1 cellular context compared by ENCODE assay signal in genomic region chrX:71365876-71366673, GRCh38.
TF ChIP-seq lines count a peak whose summit lies in the region.

A gene with protein sequence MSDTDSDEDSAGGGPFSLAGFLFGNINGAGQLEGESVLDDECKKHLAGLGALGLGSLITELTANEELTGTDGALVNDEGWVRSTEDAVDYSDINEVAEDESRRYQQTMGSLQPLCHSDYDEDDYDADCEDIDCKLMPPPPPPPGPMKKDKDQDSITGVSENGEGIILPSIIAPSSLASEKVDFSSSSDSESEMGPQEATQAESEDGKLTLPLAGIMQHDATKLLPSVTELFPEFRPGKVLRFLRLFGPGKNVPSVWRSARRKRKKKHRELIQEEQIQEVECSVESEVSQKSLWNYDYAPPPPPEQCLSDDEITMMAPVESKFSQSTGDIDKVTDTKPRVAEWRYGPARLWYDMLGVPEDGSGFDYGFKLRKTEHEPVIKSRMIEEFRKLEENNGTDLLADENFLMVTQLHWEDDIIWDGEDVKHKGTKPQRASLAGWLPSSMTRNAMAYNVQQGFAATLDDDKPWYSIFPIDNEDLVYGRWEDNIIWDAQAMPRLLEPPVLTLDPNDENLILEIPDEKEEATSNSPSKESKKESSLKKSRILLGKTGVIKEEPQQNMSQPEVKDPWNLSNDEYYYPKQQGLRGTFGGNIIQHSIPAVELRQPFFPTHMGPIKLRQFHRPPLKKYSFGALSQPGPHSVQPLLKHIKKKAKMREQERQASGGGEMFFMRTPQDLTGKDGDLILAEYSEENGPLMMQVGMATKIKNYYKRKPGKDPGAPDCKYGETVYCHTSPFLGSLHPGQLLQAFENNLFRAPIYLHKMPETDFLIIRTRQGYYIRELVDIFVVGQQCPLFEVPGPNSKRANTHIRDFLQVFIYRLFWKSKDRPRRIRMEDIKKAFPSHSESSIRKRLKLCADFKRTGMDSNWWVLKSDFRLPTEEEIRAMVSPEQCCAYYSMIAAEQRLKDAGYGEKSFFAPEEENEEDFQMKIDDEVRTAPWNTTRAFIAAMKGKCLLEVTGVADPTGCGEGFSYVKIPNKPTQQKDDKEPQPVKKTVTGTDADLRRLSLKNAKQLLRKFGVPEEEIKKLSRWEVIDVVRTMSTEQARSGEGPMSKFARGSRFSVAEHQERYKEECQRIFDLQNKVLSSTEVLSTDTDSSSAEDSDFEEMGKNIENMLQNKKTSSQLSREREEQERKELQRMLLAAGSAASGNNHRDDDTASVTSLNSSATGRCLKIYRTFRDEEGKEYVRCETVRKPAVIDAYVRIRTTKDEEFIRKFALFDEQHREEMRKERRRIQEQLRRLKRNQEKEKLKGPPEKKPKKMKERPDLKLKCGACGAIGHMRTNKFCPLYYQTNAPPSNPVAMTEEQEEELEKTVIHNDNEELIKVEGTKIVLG (N-terminal part only) (plus strand): TSS chrX:71366357. CDS start chrX:71366375, 18 bp downstream.

TF ChIP-seq in GM23338, 12 proteins besides CTCF, POLR2A, EP300 and RAD21:
- TF ChIP-seq ZNF462 (CRISPR knock-in tag; IDR thresholded peaks at IDR 0.05): no peak
- no peak for TF ChIP-seq CREB1 (CRISPR knock-in tag; IDR thresholded peaks at IDR 0.05; ENCODE audit: low read depth)
- peak; percentile 74 for TF ChIP-seq POLR2AphosphoS5 (IDR thresholded peaks at IDR 0.05; ENCODE audit: low read depth)
